ENCODE assay signal across 9 cellular contexts in the genomic region with DNA sequence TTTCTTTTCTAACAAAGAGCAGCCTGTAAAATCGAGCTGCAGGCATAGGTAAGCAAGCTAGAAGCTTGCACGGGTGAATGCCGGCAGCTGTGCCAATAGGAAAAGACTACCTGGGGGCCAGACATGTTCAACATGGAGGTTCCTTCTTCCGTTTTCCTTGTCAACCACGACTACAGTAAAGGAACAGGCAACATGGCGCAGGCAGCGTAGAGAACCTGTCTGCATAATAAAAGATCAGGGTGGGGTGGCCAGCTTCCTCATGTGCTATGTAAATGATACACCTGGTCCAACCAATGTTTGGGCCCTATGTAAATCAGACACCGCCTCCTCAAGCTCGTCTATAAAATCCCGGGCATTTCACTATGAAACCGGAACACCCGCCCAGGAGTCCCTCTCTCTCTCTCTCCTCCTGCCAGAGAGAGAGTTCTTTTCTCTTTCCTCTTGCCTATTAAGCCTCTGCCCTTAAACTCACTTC.
DNase-seq lines count a peak whose midpoint lies in the region; ATAC-seq and TF ChIP-seq lines count a peak whose summit lies in the region.
"Had no signal": no experiment of that assay in that cellular context is flagged by ENCODE, and none has a peak within 500 bp of the region (broad histone marks: within the 10 kb centered on the region; RNA-seq: fewer than 3 reads in every experiment).

No MANE protein-coding gene starts in this region.

- no peaks in the 10 kb centered on the region for H3K36me3 Mint-ChIP-seq in T-helper 17 cell (ENCODE audit: low read depth)

- no peak overlapping the region for H4K91ac ChIP-seq in neuronal stem cell (ENCODE audit: low read depth, low read length, poor library complexity)

- no peaks in the 10 kb centered on the region for H3F3A ChIP-seq in MM.1S (ENCODE audit: insufficient read depth, low read length)

- H4K8ac ChIP-seq in neuronal stem cell (ENCODE audit: low read depth, low read length), result no peak overlapping the region

- H2AFZ ChIP-seq in neuronal stem cell (ENCODE audit: low read length) (peak overlapping the region; percentile 73), MM.1S (ENCODE audit: low read length) (no peak overlapping the region)

- no peak overlapping the region for H3K14ac ChIP-seq in neuronal stem cell (ENCODE audit: low read length)

- H3K79me1 ChIP-seq in neuronal stem cell (ENCODE audit: low read depth, low read length), result no peaks in the 10 kb centered on the region

- no peaks in the 10 kb centered on the region for H3K9me3 ChIP-seq in neuronal stem cell (replicated peaks in 1 of 2; ENCODE audit: control insufficient read depth in 2 of 2, insufficient read depth in 1 of 2, low read depth in 1 of 2, low read length in 2 of 2)
- H3K9me3 ChIP-seq in MM.1S (replicated peaks; ENCODE audit: insufficient read depth, low read length), result no peaks in the 10 kb centered on the region
- no peaks in the 10 kb centered on the region for H3K9me3 ChIP-seq in T-helper 17 cell (ENCODE audit: control insufficient read depth, low read length, poor library complexity, severe bottlenecking)

- no peak overlapping the region for H2BK5ac ChIP-seq in neuronal stem cell (ENCODE audit: low read length)

- H3K4me2 ChIP-seq in neuronal stem cell (ENCODE audit: insufficient read depth, low read length, poor library complexity, severe bottlenecking) (peak overlapping the region; percentile 2), MM.1S (ENCODE audit: low read depth, low read length) (no peak overlapping the region)

- H3K36me3 ChIP-seq in neuronal stem cell (replicated peaks in 1 of 2; ENCODE audit: control insufficient read depth in 2 of 2, insufficient read depth in 2 of 2, low read length in 2 of 2) (no peaks in the 10 kb centered on the region), MM.1S (replicated peaks; ENCODE audit: insufficient read depth, low read length) (no peaks in the 10 kb centered on the region)

- H3K27me3 ChIP-seq in neuronal stem cell (ENCODE audit: control insufficient read depth in 3 of 3, insufficient read depth in 3 of 3, low read depth in 1 of 3, low read length in 3 of 3), result no peaks in the 10 kb centered on the region
- no peaks in the 10 kb centered on the region for H3K27me3 ChIP-seq in MM.1S (replicated peaks; ENCODE audit: insufficient read depth, low read length)

- ATAC-seq in T-helper 17 cell, result no peak

- peaks cover 50% of the 10 kb centered on the region for H3K27me3 Mint-ChIP-seq in T-helper 17 cell

- H3K27ac Mint-ChIP-seq in T-helper 17 cell, result no peak overlapping the region

- H2AK5ac ChIP-seq in neuronal stem cell (ENCODE audit: low read depth, low read length), result no peak overlapping the region

- no peak overlapping the region for H3K23ac ChIP-seq in neuronal stem cell (ENCODE audit: low read depth, low read length, poor library complexity)

- H3K4me3 ChIP-seq in HFF-Myc (replicated peaks; ENCODE audit: low read depth, low read length), result 0 out of 2 replicates have a peak overlapping the region, but pooled peaks have one; percentile 5
- no peak overlapping the region for H3K4me3 ChIP-seq in neuronal stem cell (ENCODE audit: low read length in 2 of 2)
- H3K4me3 ChIP-seq in MM.1S (ENCODE audit: low read length), result no peak overlapping the region

- H2BK12ac ChIP-seq in neuronal stem cell (ENCODE audit: low read length), result peak overlapping the region; percentile 48

- no peak overlapping the region for H2BK15ac ChIP-seq in neuronal stem cell (ENCODE audit: low read length)

- no CpG with 5 or more reads among the region's 12 CpGs for WGBS in neuronal stem cell (ENCODE audit: extremely low coverage in 2 of 2, insufficient read length in 2 of 2, insufficient replicate concordance in 1 of 2), 2 donors

- no peak overlapping the region for H3K4ac ChIP-seq in neuronal stem cell (ENCODE audit: low read length)

- H3K4me1 Mint-ChIP-seq in T-helper 17 cell, result no peaks in the 10 kb centered on the region

- no peak overlapping the region for H3K9ac ChIP-seq in neuronal stem cell (ENCODE audit: low read depth, low read length, poor library complexity)
- H3K9ac ChIP-seq in MM.1S (ENCODE audit: low read length), result no peak overlapping the region

- no peaks in the 10 kb centered on the region for H3K79me2 ChIP-seq in MM.1S (ENCODE audit: low read length)

- no peaks in the 10 kb centered on the region for H3K9me2 ChIP-seq in MM.1S (replicated peaks; ENCODE audit: insufficient read depth, low read length)

- H3K4me3 Mint-ChIP-seq in T-helper 17 cell, result no peak overlapping the region

- no peak for DNase-seq in HFF-Myc (ENCODE audit: extremely low read depth, low read depth)
- peak; percentile 99 for DNase-seq in NCI-H2227 treated with DMSO at 0.1 percent for 48 hours (lab: John Stamatoyannopoulos, UW)
- peak; percentile 51 for DNase-seq in ecto neural progenitor cell (ENCODE audit: low spot score)
- DNase-seq in neuronal stem cell (ENCODE audit: low spot score), result peak; percentile 11
- no peak for DNase-seq in HuH-7.5 (ENCODE audit: low spot score)
- DNase-seq in MM.1S, result no peak
- no peak for DNase-seq in 8988T
- no peak for DNase-seq in T-helper 17 cell
- DNase-seq: activated effector memory CD4-positive, alpha-beta T cell treated with Interleukin-2 at 50 U/mL for 16 hours had no signal

- no peak overlapping the region for H3K27ac ChIP-seq in neuronal stem cell (replicated peaks; ENCODE audit: low read length)
- H3K27ac ChIP-seq in MM.1S (ENCODE audit: low read length), result no peak overlapping the region

- TF ChIP-seq CTCF in HFF-Myc (IDR thresholded peaks at IDR 0.05; ENCODE audit: low read depth, low read length, missing control alignments) (no peak), MM.1S (IDR thresholded peaks at IDR 0.05; ENCODE audit: low read length) (no peak)

- no peak overlapping the region for H2BK120ac ChIP-seq in neuronal stem cell (ENCODE audit: low read depth, low read length)

- no peaks in the 10 kb centered on the region for H4K20me1 ChIP-seq in MM.1S (ENCODE audit: insufficient read depth, low read length)

- no peak overlapping the region for H3K18ac ChIP-seq in neuronal stem cell (ENCODE audit: low read length)

- no peaks in the 10 kb centered on the region for H3K4me1 ChIP-seq in neuronal stem cell (ENCODE audit: control insufficient read depth in 2 of 2, insufficient read depth in 1 of 2, low read depth in 1 of 2, low read length in 2 of 2)
- no peaks in the 10 kb centered on the region for H3K4me1 ChIP-seq in MM.1S (ENCODE audit: low read length)

Comparison
In these comparisons a context has a peak if more than half of its experiments do, and no peak if none do; other contexts are left out.
1. DNase-seq: peak in NCI-H2227 treated with DMSO at 0.1 percent for 48 hours (single experiment), ecto neural progenitor cell (single experiment) and neuronal stem cell (single experiment); none in HFF-Myc (single experiment), HuH-7.5 (single experiment), MM.1S (single experiment), 8988T (single experiment) and T-helper 17 cell (0 of 3).